ENCODE assay signal across 20 cellular contexts in genomic region chr17:76390003-76390421, GRCh38. TPM values are rescaled to one million over a fixed set of nuclear protein-coding genes. Genes with fewer than 3 reads are reported as not detected.
DNase-seq lines count a peak whose midpoint lies in the region; ATAC-seq and TF ChIP-seq lines count a peak whose summit lies in the region.
"Had no signal": no experiment of that assay in that cellular context is flagged by ENCODE, and none has a peak within 500 bp of the region (broad histone marks: within the 10 kb centered on the region; RNA-seq: fewer than 3 reads in every experiment).

No MANE protein-coding gene starts in this region.

- H3K27ac Mint-ChIP-seq in endodermal cell: peak overlapping the region; percentile 55
- no peak overlapping the region for H3K27ac Mint-ChIP-seq in activated naive CD4-positive, alpha-beta T cell treated with anti-CD3 and anti-CD28 coated beads for 36 hours

- no peaks in the 10 kb centered on the region for H4K20me1 ChIP-seq in GM23248 (ENCODE audit: insufficient read depth)

- peaks cover 39% of the 10 kb centered on the region for H3K36me3 Mint-ChIP-seq in endodermal cell (ENCODE audit: low read depth)
- peaks cover 4% of the 10 kb centered on the region for H3K36me3 Mint-ChIP-seq in activated naive CD4-positive, alpha-beta T cell treated with anti-CD3 and anti-CD28 coated beads for 36 hours (ENCODE audit: low read depth)

- no peak overlapping the region for H3K9ac ChIP-seq in GM23248
- no peak overlapping the region for H3K9ac ChIP-seq in endodermal cell (ENCODE audit: extremely low read depth, low read length, poor library complexity, severe bottlenecking)
- H3K9ac ChIP-seq: SK-N-SH had no signal

- POLR2A ChIA-PET in RWPE1 (lab: Yijun Ruan, JAX; ENCODE audit: low non-redundant PET): no interaction called here

- H3K36me3 ChIP-seq in BE2C: peaks cover 30% of the 10 kb centered on the region
- H3K36me3 ChIP-seq in GM23248 (ENCODE audit: low read depth): peaks cover 9% of the 10 kb centered on the region; the same call in 1 of the 2 replicates
- peaks cover 24% of the 10 kb centered on the region for H3K36me3 ChIP-seq in endodermal cell (ENCODE audit: control insufficient read depth, insufficient read depth, low read length)

- CTCF ChIA-PET in RWPE1 (lab: Yijun Ruan, JAX): interaction anchor here (1.2 kb wide), 1 partner anchor 20 kb away, joined by 4 read pairs; no protein-coding TSS in a partner anchor
- CTCF ChIA-PET in activated naive CD4-positive, alpha-beta T cell treated with anti-CD3 and anti-CD28 coated beads for 36 hours (lab: Charles Lee): interaction anchor here (0.7 to 2.0 kb wide), 6 partner anchors 8 to 284 kb away, joined by 3 to 8 read pairs (median 4); no protein-coding TSS in a partner anchor

- peak overlapping the region; percentile 7; the same call in 1 of the 2 replicates for H3K27ac ChIP-seq in GM23248
- peak overlapping the region; percentile 96 for H3K27ac ChIP-seq in RWPE1
- H3K27ac ChIP-seq in endodermal cell (ENCODE audit: low read depth, low read length): no peak overlapping the region

- H3K27me3 ChIP-seq in BE2C (peaks cover 10% of the 10 kb centered on the region), GM23248 (replicated peaks; ENCODE audit: insufficient read depth) (no peaks in the 10 kb centered on the region), endodermal cell (ENCODE audit: control insufficient read depth, insufficient read depth, low read length, poor library complexity, severe bottlenecking) (peaks cover 15% of the 10 kb centered on the region)

- H3K27me3 Mint-ChIP-seq in endodermal cell (ENCODE audit: insufficient read depth): peaks cover 23% of the 10 kb centered on the region
- no peaks in the 10 kb centered on the region for H3K27me3 Mint-ChIP-seq in activated naive CD4-positive, alpha-beta T cell treated with anti-CD3 and anti-CD28 coated beads for 36 hours (ENCODE audit: low read depth)
- H3K27me3 Mint-ChIP-seq: CD4-positive, CD25-positive, alpha-beta regulatory T cell had no signal

- TF ChIP-seq CTCF in BE2C (IDR thresholded peaks at IDR 0.05; ENCODE audit: low read depth, low read length): no peak
- TF ChIP-seq CTCF in RWPE1 (conservative IDR thresholded peaks at IDR 0.05; ENCODE audit: low read depth): no peak
- TF ChIP-seq CTCF in endodermal cell (conservative IDR thresholded peaks at IDR 0.05): no peak

- H3K4me3 Mint-ChIP-seq in endodermal cell: no peak overlapping the region
- H3K4me3 Mint-ChIP-seq in activated naive CD4-positive, alpha-beta T cell treated with anti-CD3 and anti-CD28 coated beads for 36 hours: no peak overlapping the region

- H3K9me2 ChIP-seq in GM23248 (ENCODE audit: insufficient read depth): no peaks in the 10 kb centered on the region
- H3K9me2 ChIP-seq: SK-N-SH had no signal

- H3F3A ChIP-seq in GM23248 (ENCODE audit: insufficient read depth): peaks cover 27% of the 10 kb centered on the region

- in situ Hi-C loops in GM23248 (cut with MboI): no loop called here

- DNase-seq in BE2C (peak; percentile 73), GM23248 (peak; percentile 35), RWPE1 (ENCODE audit: low spot score) (no peak), endodermal cell (no peak), NCI-H1092 treated with DMSO at 0.1 percent for 48 hours (lab: John Stamatoyannopoulos, UW) (no peak), NOMO-1 (lab: John Stamatoyannopoulos, UW; ENCODE audit: unreplicated experiment in 2 of 2) (no peak)
- DNase-seq in activated naive CD4-positive, alpha-beta T cell treated with anti-CD3 and anti-CD28 coated beads for 36 hours: no peak
- DNase-seq: AML-193; Calu3; CD4-positive, CD25-positive, alpha-beta regulatory T cell; GDM1; MM.1S; NCI-H1436 treated with DMSO at 0.1 percent for 48 hours; NCI-H2227 treated with DMSO at 0.1 percent for 48 hours; NCI-H524 treated with DMSO at 0.1 percent for 48 hours; OCI-M1; RPMI8226; SK-N-SH; T-helper 1 cell had no signal

- intact Hi-C loops in activated naive CD4-positive, alpha-beta T cell treated with anti-CD3 and anti-CD28 coated beads for 36 hours (cut with micrococcal nuclease): no loop called here

- ATAC-seq in HG03139 (IDR thresholded peaks at IDR 0.05; ENCODE audit: unreplicated experiment): no peak

- no peak overlapping the region for H3K4me3 ChIP-seq in BE2C (ENCODE audit: low read depth, low read length)
- no peak overlapping the region for H3K4me3 ChIP-seq in GM23248
- no peak overlapping the region for H3K4me3 ChIP-seq in endodermal cell (ENCODE audit: low read length)

- no peak overlapping the region for H3K4me2 ChIP-seq in GM23248 (ENCODE audit: unreplicated experiment)
- H3K4me2 ChIP-seq: SK-N-SH had no signal

- no peaks in the 10 kb centered on the region for H3K9me3 Mint-ChIP-seq in endodermal cell
- no peaks in the 10 kb centered on the region for H3K9me3 Mint-ChIP-seq in activated naive CD4-positive, alpha-beta T cell treated with anti-CD3 and anti-CD28 coated beads for 36 hours
- H3K9me3 Mint-ChIP-seq: CD4-positive, CD25-positive, alpha-beta regulatory T cell had no signal

- WGBS in GM23248 (ENCODE audit: low coverage in 1 of 2, low lambda C conversion rate in 2 of 2, missing lambda C conversion rate in 2 of 2), 2 experiments: 70 to 76% methylated on average over 11 of the region's 11 CpGs
- WGBS in endodermal cell (ENCODE audit: insufficient coverage in 1 of 2, insufficient read length in 1 of 2), 2 experiments: 82 to 88% methylated on average over 8 to 11 of the region's 11 CpGs

- peaks cover 34% of the 10 kb centered on the region for H3K79me2 ChIP-seq in GM23248 (ENCODE audit: insufficient read depth)

- H3K4me1 ChIP-seq in BE2C: peaks cover 16% of the 10 kb centered on the region
- H3K4me1 ChIP-seq in GM23248 (ENCODE audit: insufficient read depth): peaks cover 10% of the 10 kb centered on the region
- no peaks in the 10 kb centered on the region for H3K4me1 ChIP-seq in endodermal cell (ENCODE audit: control insufficient read depth, insufficient read depth, low read length)

- no peaks in the 10 kb centered on the region for H3K9me3 ChIP-seq in BE2C
- no peaks in the 10 kb centered on the region for H3K9me3 ChIP-seq in GM23248 (ENCODE audit: low read depth)
- H3K9me3 ChIP-seq in endodermal cell (ENCODE audit: control insufficient read depth, low read length): no peaks in the 10 kb centered on the region
- H3K9me3 ChIP-seq: SK-N-SH had no signal

- H3K4me1 Mint-ChIP-seq in endodermal cell: no peaks in the 10 kb centered on the region
- H3K4me1 Mint-ChIP-seq in activated naive CD4-positive, alpha-beta T cell treated with anti-CD3 and anti-CD28 coated beads for 36 hours (ENCODE audit: low read depth): peaks cover 4% of the 10 kb centered on the region

- no peak overlapping the region for H2AFZ ChIP-seq in GM23248

RNA-seq across cellular contexts. Expression of gene SPHK1, which starts 5.6 kb away (rescaled TPM):
- polyA plus RNA-seq in BE2C (2012; ENCODE audit: insufficient read depth, insufficient read length, low read depth): 14.1 TPM
- 112 and 113 TPM in 2 replicates for total RNA-seq in GM23248 (2014; rRNA removed; shearing (Covaris generic))
- polyA plus RNA-seq in GM23248 (2016; fragmentation: Nextera tagmentation; extraction: Ambion mirVana): 69.2 and 72.3 TPM in 2 replicates
- 1 to 10 TPM; 1.5 to 1.8 TPM for total RNA-seq in endodermal cell
- 8.0 TPM for polyA plus RNA-seq in endodermal cell (2013, experiment 1 of 2)
- polyA plus RNA-seq in endodermal cell (2013, experiment 2 of 2): 6.2 TPM
- 1 to 10 TPM; 9.0 to 9.2 TPM for total RNA-seq in activated naive CD4-positive, alpha-beta T cell treated with anti-CD3 and anti-CD28 coated beads for 36 hours

RNA-seq across cellular contexts. Expression of gene PRPSAP1, which starts 36.3 kb away (rescaled TPM):
- polyA plus RNA-seq in BE2C (2012; ENCODE audit: insufficient read depth, insufficient read length, low read depth): 67.5 TPM
- 44.5 and 53.2 TPM in 2 replicates for total RNA-seq in GM23248 (2014; rRNA removed; shearing (Covaris generic))
- 55.1 and 56.5 TPM in 2 replicates for polyA plus RNA-seq in GM23248 (2016; fragmentation: Nextera tagmentation; extraction: Ambion mirVana)
- total RNA-seq in endodermal cell: 10 to 100 TPM; 60.9 to 89.8 TPM
- polyA plus RNA-seq in endodermal cell (2013, experiment 1 of 2): 70.1 TPM
- 68.6 TPM for polyA plus RNA-seq in endodermal cell (2013, experiment 2 of 2)
- total RNA-seq in activated naive CD4-positive, alpha-beta T cell treated with anti-CD3 and anti-CD28 coated beads for 36 hours: 10 to 100 TPM; 30.1 to 33.3 TPM

Comparison
In these comparisons a context has a peak if more than half of its experiments do, and no peak if none do; other contexts are left out.
1. DNase-seq: peak in BE2C (single experiment) and GM23248 (single experiment); none in RWPE1 (single experiment), endodermal cell (single experiment), NCI-H1092 treated with DMSO at 0.1 percent for 48 hours (single experiment), activated naive CD4-positive, alpha-beta T cell treated with anti-CD3 and anti-CD28 coated beads for 36 hours (single experiment) and NOMO-1 (0 of 2).
2. RNA of gene SPHK1, which starts 5.6 kb away (total RNA-seq): 112 to 113 TPM in GM23248; 9.0 to 9.2 TPM in activated naive CD4-positive, alpha-beta T cell treated with anti-CD3 and anti-CD28 coated beads for 36 hours and 1.5 to 1.8 TPM in endodermal cell; every median in the first group is over 10 times any median in the second.